Comparison of ENCODE assay signal across 10 cellular contexts in genomic region chr11:117037279-117037951, GRCh38.
DNase-seq lines count a peak whose midpoint lies in the region; ATAC-seq and TF ChIP-seq lines count a peak whose summit lies in the region.
"Had no signal": no experiment of that assay in that cellular context is flagged by ENCODE, and none has a peak within 500 bp of the region (broad histone marks: within the 10 kb centered on the region; RNA-seq: fewer than 3 reads in every experiment).

No MANE protein-coding gene starts in this region.

- no peak overlapping the region for H3K4me3 ChIP-seq in GM23248
- H3K4me3 ChIP-seq in SJCRH30, result no peak overlapping the region

- H3K36me3 ChIP-seq in GM23248 (ENCODE audit: low read depth) (no peaks in the 10 kb centered on the region), SJCRH30 (no peaks in the 10 kb centered on the region)

- H2AFZ ChIP-seq in GM23248, result no peak overlapping the region

- no peaks in the 10 kb centered on the region; the same call in 1 of the 2 replicates for H3K9me2 ChIP-seq in GM23248 (ENCODE audit: insufficient read depth)

- H3K27ac ChIP-seq in GM23248 (no peak overlapping the region), SJCRH30 (no peak overlapping the region)

- H3K27ac Mint-ChIP-seq in endothelial cell (ENCODE audit: unreplicated experiment), result peak overlapping the region; percentile 96
- H3K27ac Mint-ChIP-seq: dendritic cell treated with granulocyte-macrophage colony-stimulating factor and Interleukin-4, amounts not matched to agents 40 ng/mL and 50 ng/mL, for 4 days had no signal

- H3K79me2 ChIP-seq in GM23248 (ENCODE audit: insufficient read depth), result peaks cover 81% of the 10 kb centered on the region

- H3K36me3 Mint-ChIP-seq in endothelial cell (ENCODE audit: low read depth, unreplicated experiment), result no peaks in the 10 kb centered on the region

- H3K27me3 Mint-ChIP-seq in endothelial cell (ENCODE audit: unreplicated experiment), result no peaks in the 10 kb centered on the region
- H3K27me3 Mint-ChIP-seq: dendritic cell treated with granulocyte-macrophage colony-stimulating factor and Interleukin-4, amounts not matched to agents 40 ng/mL and 50 ng/mL, for 4 days had no signal

- in situ Hi-C loops in GM23248 (cut with MboI), result no loop called here

- TF ChIP-seq CTCF in endothelial cell (IDR thresholded peaks at IDR 0.05; ENCODE audit: unreplicated experiment) (no peak), omental fat pad (IDR thresholded peaks at IDR 0.05) (no peak)

- H3K9me3 ChIP-seq in GM23248 (ENCODE audit: low read depth) (no peaks in the 10 kb centered on the region), SJCRH30 (replicated peaks) (no peaks in the 10 kb centered on the region)

- no peaks in the 10 kb centered on the region for H3F3A ChIP-seq in GM23248 (ENCODE audit: insufficient read depth)

- WGBS in GM23248 (ENCODE audit: low coverage in 1 of 2, low lambda C conversion rate in 2 of 2, missing lambda C conversion rate in 2 of 2), 2 experiments, result 97 to 100% methylated on average over 1 of the region's 1 CpG

- H3K4me1 ChIP-seq in GM23248 (ENCODE audit: insufficient read depth), result peaks cover 24% of the 10 kb centered on the region
- no peaks in the 10 kb centered on the region for H3K4me1 ChIP-seq in SJCRH30

- H4K20me1 ChIP-seq in GM23248 (ENCODE audit: insufficient read depth), result peaks cover 8% of the 10 kb centered on the region; the same call in 1 of the 2 replicates

- ATAC-seq in omental fat pad (ENCODE audit: low FRiP score) (peak; percentile 38), HG03469 (IDR thresholded peaks at IDR 0.05; ENCODE audit: unreplicated experiment) (no peak)

- H3K27me3 ChIP-seq in GM23248 (replicated peaks; ENCODE audit: insufficient read depth) (no peaks in the 10 kb centered on the region), SJCRH30 (no peaks in the 10 kb centered on the region)

- H3K9ac ChIP-seq in GM23248, result no peak overlapping the region

- DNase-seq in GM23248 (peak; percentile 18), OCI-M1 (lab: John Stamatoyannopoulos, UW) (peak; percentile 65), endothelial cell (ENCODE audit: low spot score) (peak; percentile 8), omental fat pad (ENCODE audit: low spot score) (no peak), HuH-7.5 (ENCODE audit: low spot score) (no peak), SJCRH30 (no peak), NCI-H1436 treated with DMSO at 0.1 percent for 48 hours (lab: John Stamatoyannopoulos, UW) (no peak)
- DNase-seq: NCI-H510A treated with DMSO at 0.1 percent for 48 hours had no signal

- H3K9me3 Mint-ChIP-seq in endothelial cell (ENCODE audit: unreplicated experiment), result no peaks in the 10 kb centered on the region
- H3K9me3 Mint-ChIP-seq: dendritic cell treated with granulocyte-macrophage colony-stimulating factor and Interleukin-4, amounts not matched to agents 40 ng/mL and 50 ng/mL, for 4 days had no signal

- H3K4me2 ChIP-seq in GM23248 (ENCODE audit: unreplicated experiment), result no peak overlapping the region

- H3K4me1 Mint-ChIP-seq in endothelial cell (ENCODE audit: unreplicated experiment), result peaks cover 51% of the 10 kb centered on the region

- peak overlapping the region; percentile 9 for H3K4me3 Mint-ChIP-seq in endothelial cell (ENCODE audit: unreplicated experiment)
- H3K4me3 Mint-ChIP-seq: dendritic cell treated with granulocyte-macrophage colony-stimulating factor and Interleukin-4, amounts not matched to agents 40 ng/mL and 50 ng/mL, for 4 days had no signal

Comparison
In these comparisons a context has a peak if more than half of its experiments do, and no peak if none do; other contexts are left out.
1. DNase-seq: peak in GM23248 (single experiment), OCI-M1 (single experiment) and endothelial cell (single experiment); none in omental fat pad (single experiment), HuH-7.5 (single experiment), SJCRH30 (0 of 2) and NCI-H1436 treated with DMSO at 0.1 percent for 48 hours (single experiment).